In genomic region chr15:86139828-86140227, GRCh38 we compare ENCODE assay signal across 1 cellular context.
TF ChIP-seq lines count a peak whose summit lies in the region.

No MANE protein-coding gene starts in this region.

TF ChIP-seq in SK-N-SH treated with all-trans-retinoic acid at 6 μM for 48 hours, 23 proteins besides CTCF, POLR2A, EP300 and RAD21 (continued from another document):
- no peak for TF ChIP-seq TSHZ2 (CRISPR knock-in tag; IDR thresholded peaks at IDR 0.05)
- no peak for TF ChIP-seq PPARA (CRISPR knock-in tag; IDR thresholded peaks at IDR 0.05; ENCODE audit: borderline replicate concordance)
- TF ChIP-seq TCF4 (CRISPR knock-in tag; IDR thresholded peaks at IDR 0.05; ENCODE audit: borderline replicate concordance), result no peak
- no peak for TF ChIP-seq TOX (CRISPR knock-in tag; IDR thresholded peaks at IDR 0.05; ENCODE audit: borderline replicate concordance)
- no peak for TF ChIP-seq GLIS3 (CRISPR knock-in tag; IDR thresholded peaks at IDR 0.05)
- no peak for TF ChIP-seq ZC3H10 (CRISPR knock-in tag; IDR thresholded peaks at IDR 0.05)
- no peak for TF ChIP-seq ZFP30 (CRISPR knock-in tag; IDR thresholded peaks at IDR 0.05)
- no peak for TF ChIP-seq OSR1 (CRISPR knock-in tag; IDR thresholded peaks at IDR 0.05)
- no peak for TF ChIP-seq CSRNP3 (CRISPR knock-in tag; IDR thresholded peaks at IDR 0.05)
- TF ChIP-seq CREB5 (CRISPR knock-in tag; IDR thresholded peaks at IDR 0.05; ENCODE audit: low read depth), result no peak
- TF ChIP-seq ZNF70 (CRISPR knock-in tag; IDR thresholded peaks at IDR 0.05), result no peak
- no peak for TF ChIP-seq ZNF8 (CRISPR knock-in tag; IDR thresholded peaks at IDR 0.05)
- TF ChIP-seq RARB (CRISPR knock-in tag; IDR thresholded peaks at IDR 0.05), result no peak
